Comparison of ENCODE assay signal across 11 cellular contexts in the genomic region with DNA sequence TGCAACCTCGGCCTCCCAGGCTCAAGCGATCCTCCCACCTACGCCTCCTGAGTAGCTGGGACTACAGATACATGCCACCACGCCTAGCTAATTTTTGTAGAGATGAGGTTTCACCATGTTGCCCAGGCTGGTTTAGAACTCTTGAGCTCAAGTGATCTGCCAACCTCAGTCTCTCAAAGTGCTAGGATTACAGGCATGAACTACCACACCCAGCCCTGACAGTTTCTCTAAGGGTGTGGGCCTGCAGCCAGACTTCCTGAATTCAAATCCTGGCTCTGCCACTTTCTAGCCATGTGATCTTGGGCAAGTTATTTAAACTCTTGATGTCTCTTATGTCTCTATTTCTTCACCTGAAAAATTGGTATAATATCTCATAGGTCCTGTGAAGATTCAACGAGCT. TPM values are rescaled to one million over a fixed set of nuclear protein-coding genes. Genes with fewer than 3 reads are reported as not detected.
A peak's percentile ranks its signal among the peaks of the same experiment; 100 is the strongest.
DNase-seq lines count a peak whose midpoint lies in the region; ATAC-seq and TF ChIP-seq lines count a peak whose summit lies in the region.
"Had no signal": no experiment of that assay in that cellular context is flagged by ENCODE, and none has a peak within 500 bp of the region (broad histone marks: within the 10 kb centered on the region; RNA-seq: fewer than 3 reads in every experiment).

No MANE protein-coding gene starts in this region.

- peak overlapping the region; percentile 48 for H3K4me3 Mint-ChIP-seq in dendritic cell treated with granulocyte-macrophage colony-stimulating factor and Interleukin-4, amounts not matched to agents 40 ng/mL and 50 ng/mL, for 4 days
- peak overlapping the region; percentile 67 for H3K4me3 Mint-ChIP-seq in natural killer cell
- H3K4me3 Mint-ChIP-seq: activated naive CD4-positive, alpha-beta T cell treated with anti-CD3 and anti-CD28 coated beads, Interleukin-2, amount 10 ng/mL, durations not matched to agents 7 days and 5 days; CD8-positive, alpha-beta T cell had no signal

- H3K4me3 ChIP-seq in heart left ventricle (no peak overlapping the region), vagina (no peak overlapping the region)

- H3K36me3 ChIP-seq in heart left ventricle (no peaks in the 10 kb centered on the region), vagina (no peaks in the 10 kb centered on the region)

- H3K9me3 ChIP-seq in heart left ventricle (no peaks in the 10 kb centered on the region), vagina (no peaks in the 10 kb centered on the region)

- H3K4me1 ChIP-seq in heart left ventricle (peaks cover 18 to 100% (median 89%) of the 10 kb centered on the region in 12 donors), vagina (peaks cover 100% of the 10 kb centered on the region)

- peaks cover 22% of the 10 kb centered on the region for H3K36me3 Mint-ChIP-seq in dendritic cell treated with granulocyte-macrophage colony-stimulating factor and Interleukin-4, amounts not matched to agents 40 ng/mL and 50 ng/mL, for 4 days (ENCODE audit: low read depth)
- H3K36me3 Mint-ChIP-seq in natural killer cell, result no peaks in the 10 kb centered on the region
- H3K36me3 Mint-ChIP-seq: activated naive CD4-positive, alpha-beta T cell treated with anti-CD3 and anti-CD28 coated beads, Interleukin-2, amount 10 ng/mL, durations not matched to agents 7 days and 5 days; CD8-positive, alpha-beta T cell had no signal

- peak in 2 of 5 donors; percentile 40 to 52 for DNase-seq in heart left ventricle
- DNase-seq in cardiac septum (ENCODE audit: low spot score), result no peak
- DNase-seq in natural killer cell, result no peak
- no peak for DNase-seq in vagina (ENCODE audit: extremely low spot score in 2 of 2)
- DNase-seq in glomerular visceral epithelial cell (ENCODE audit: extremely low spot score), result no peak
- no peak for DNase-seq in GM20000 (ENCODE audit: low spot score)
- DNase-seq in activated gamma-delta T cell (lab: John Stamatoyannopoulos, UW), result no peak
- DNase-seq: activated naive CD4-positive, alpha-beta T cell treated with anti-CD3 and anti-CD28 coated beads, Interleukin-2, amount 10 ng/mL, durations not matched to agents 7 days and 5 days; CD8-positive, alpha-beta T cell; NCI-H82 had no signal

- peaks cover 1% of the 10 kb centered on the region for H3K27me3 Mint-ChIP-seq in dendritic cell treated with granulocyte-macrophage colony-stimulating factor and Interleukin-4, amounts not matched to agents 40 ng/mL and 50 ng/mL, for 4 days
- H3K27me3 Mint-ChIP-seq in natural killer cell (ENCODE audit: low read depth in 2 of 2), result peaks cover 17 to 25% of the 10 kb centered on the region in 2 donors

- H3K27ac Mint-ChIP-seq in dendritic cell treated with granulocyte-macrophage colony-stimulating factor and Interleukin-4, amounts not matched to agents 40 ng/mL and 50 ng/mL, for 4 days, result peak overlapping the region; percentile 97
- no peak overlapping the region for H3K27ac Mint-ChIP-seq in natural killer cell
- H3K27ac Mint-ChIP-seq: CD8-positive, alpha-beta T cell had no signal

- TF ChIP-seq POLR2A in heart left ventricle (IDR thresholded peaks at IDR 0.05) (no peak), vagina (IDR thresholded peaks at IDR 0.05) (no peak)

- H3K27me3 ChIP-seq in heart left ventricle (no peaks in the 10 kb centered on the region), vagina (no peaks in the 10 kb centered on the region)

- ATAC-seq in heart left ventricle (no peak), natural killer cell (no peak)
- ATAC-seq: CD8-positive, alpha-beta T cell had no signal

- TF ChIP-seq CTCF in heart left ventricle (IDR thresholded peaks at IDR 0.05) (no peak), natural killer cell (IDR thresholded peaks at IDR 0.05) (no peak), vagina (IDR thresholded peaks at IDR 0.05) (no peak), GM20000 (IDR thresholded peaks at IDR 0.05; ENCODE audit: extremely low read depth, missing control alignments) (no peak)

- peak overlapping the region in 11 of 12 donors; percentile 78 to 100 (median 94) for H3K27ac ChIP-seq in heart left ventricle
- peak overlapping the region; percentile 99 for H3K27ac ChIP-seq in vagina

- intact Hi-C loops in heart left ventricle (cut with DNase I), result loop anchor here in 9 of 10 donors (5.0 kb wide), 5 partner anchors 32 to 57 kb away; a partner anchor contains a TSS
- intact Hi-C loops in cardiac septum (cut with DNase I), result no loop called here
- intact Hi-C loops in dendritic cell treated with granulocyte-macrophage colony-stimulating factor and Interleukin-4, amounts not matched to agents 40 ng/mL and 50 ng/mL, for 4 days (cut with micrococcal nuclease), result loop anchor here (2.0 to 5.0 kb wide), 2 partner anchors 37 to 47 kb away; no protein-coding TSS in a partner anchor
- intact Hi-C loops in natural killer cell (cut with micrococcal nuclease), result loop anchor here (5.0 kb wide), 2 partner anchors 42 to 48 kb away; no protein-coding TSS in a partner anchor
- intact Hi-C loops in vagina (cut with DNase I), result loop anchor here (5.0 kb wide), 1 partner anchor 38 kb away; a partner anchor contains a TSS

- H3K4me1 Mint-ChIP-seq in dendritic cell treated with granulocyte-macrophage colony-stimulating factor and Interleukin-4, amounts not matched to agents 40 ng/mL and 50 ng/mL, for 4 days (ENCODE audit: low read depth), result peaks cover 78% of the 10 kb centered on the region
- H3K4me1 Mint-ChIP-seq in natural killer cell, result peaks cover 33 to 55% of the 10 kb centered on the region in 2 donors

- H3K9me3 Mint-ChIP-seq in dendritic cell treated with granulocyte-macrophage colony-stimulating factor and Interleukin-4, amounts not matched to agents 40 ng/mL and 50 ng/mL, for 4 days, result no peaks in the 10 kb centered on the region
- H3K9me3 Mint-ChIP-seq in natural killer cell, result no peaks in the 10 kb centered on the region
- H3K9me3 Mint-ChIP-seq: activated naive CD4-positive, alpha-beta T cell treated with anti-CD3 and anti-CD28 coated beads, Interleukin-2, amount 10 ng/mL, durations not matched to agents 7 days and 5 days; CD8-positive, alpha-beta T cell had no signal

- WGBS in heart left ventricle, 4 donors, result 91 to 94% (median 93%) methylated on average over 5 of the region's 5 CpGs

RNA-seq across cellular contexts. Expression of a gene that starts 5.6 kb away (rescaled TPM):
- total RNA-seq in heart left ventricle (10 to 100 TPM; 37.6 to 68.5 (median 42.8) TPM), cardiac septum (46.6 TPM), natural killer cell (1 to 10 TPM; 1.5 to 3.7 (median 2.6) TPM), vagina (28.7 TPM)
- 10 to 100 TPM; 29.6 to 39.9 TPM for polyA plus RNA-seq in heart left ventricle

RNA-seq across cellular contexts. Expression of a gene that starts 38.4 kb away (rescaled TPM):
- total RNA-seq in heart left ventricle, result 10 to 100 TPM; 58.9 to 85.6 (median 62.6) TPM
- 10 to 100 TPM; 18.2 to 46.4 TPM for polyA plus RNA-seq in heart left ventricle
- total RNA-seq in cardiac septum, result 55.3 TPM
- 10 to 100 TPM; 49.8 to 64.6 (median 63.4) TPM for total RNA-seq in natural killer cell
- total RNA-seq in vagina, result 86.2 TPM

RNA-seq across cellular contexts. Expression of a gene that starts 57.4 kb away (rescaled TPM):
- total RNA-seq in heart left ventricle (100 to 1,000 TPM in 4 of 9 donors, 10 to 100 TPM in 5; 80.8 to 114 (median 99.7) TPM), cardiac septum (105 TPM), natural killer cell (100 to 1,000 TPM; 125 to 157 (median 137) TPM), vagina (155 TPM)
- polyA plus RNA-seq in heart left ventricle, result 100 to 1,000 TPM in 1 of 2 donors, 10 to 100 TPM in 1; 48.2 to 129 TPM
